ENCODE assay signal across 18 cellular contexts in the genomic region with DNA sequence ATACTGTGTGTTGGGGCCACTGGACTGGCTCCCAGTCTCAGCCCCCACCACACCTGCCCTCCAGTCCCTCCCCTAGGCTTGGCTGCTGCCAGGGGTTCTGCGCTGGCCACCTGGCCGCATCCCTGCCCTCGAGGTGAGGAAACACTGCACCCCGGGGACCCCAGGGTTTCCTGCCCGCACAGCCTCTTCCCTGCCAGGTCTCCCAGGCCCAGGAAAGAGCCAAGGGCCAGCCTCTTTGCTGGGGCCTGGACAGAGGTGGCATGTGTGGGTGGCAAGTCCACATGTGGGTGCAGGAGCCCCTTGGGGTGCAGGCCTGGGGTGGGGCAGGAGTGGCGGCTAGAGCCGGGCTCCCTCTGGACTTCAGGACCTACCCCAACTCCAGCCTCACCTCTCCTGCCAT. TPM values are rescaled to one million over a fixed set of nuclear protein-coding genes. Genes with fewer than 3 reads are reported as not detected.
A peak's percentile ranks its signal among the peaks of the same experiment; 100 is the strongest.
DNase-seq lines count a peak whose midpoint lies in the region; ATAC-seq, FAIRE-seq and TF ChIP-seq lines count a peak whose summit lies in the region.
"Had no signal": no experiment of that assay in that cellular context is flagged by ENCODE, and none has a peak within 500 bp of the region (broad histone marks: within the 10 kb centered on the region; RNA-seq: fewer than 3 reads in every experiment).

No MANE protein-coding gene starts in this region.

- intact Hi-C loops in PC-3 (cut with micrococcal nuclease) = no loop called here

- no peak overlapping the region for H2BK120ac ChIP-seq in neuronal stem cell (ENCODE audit: low read depth, low read length)

- CTCF ChIA-PET in A549 (lab: Yijun Ruan, JAX) = interaction anchor here (4.9 to 26.0 kb wide), 2 partner anchors 13 to 16 kb away, joined by 44 to 599 read pairs; a partner anchor contains a TSS
- CTCF ChIA-PET in PC-3 (lab: Charles Lee) = no interaction called here
- CTCF ChIA-PET in HEK293T (lab: Yijun Ruan, JAX) = no interaction called here

- peak overlapping the region; percentile 60 for H3K18ac ChIP-seq in neuronal stem cell (ENCODE audit: low read length)

- H3F3A ChIP-seq in PC-3 (ENCODE audit: low read length, unreplicated experiment) = no peaks in the 10 kb centered on the region

- no peak overlapping the region for H4K91ac ChIP-seq in neuronal stem cell (ENCODE audit: low read depth, low read length, poor library complexity)

- no peaks in the 10 kb centered on the region for H3K9me2 ChIP-seq in PC-3 (replicated peaks; ENCODE audit: low read length)

- peaks cover 2% of the 10 kb centered on the region for H3K79me1 ChIP-seq in neuronal stem cell (ENCODE audit: low read depth, low read length)

- H3K36me3 ChIP-seq in PC-3 (ENCODE audit: low read depth, low read length) (no peaks in the 10 kb centered on the region), neuronal stem cell (replicated peaks in 1 of 2; ENCODE audit: control insufficient read depth in 2 of 2, insufficient read depth in 2 of 2, low read length in 2 of 2) (peaks cover 2 to 8% of the 10 kb centered on the region in 2 donors), SJCRH30 (no peaks in the 10 kb centered on the region)

- no peak for FAIRE-seq in A549 (lab: Jason Lieb, UNC)
- FAIRE-seq: H54, K562 had no signal

- H2BK5ac ChIP-seq in neuronal stem cell (ENCODE audit: low read length) = no peak overlapping the region

- H3K79me2 ChIP-seq in PC-3 (ENCODE audit: low read length) = peaks cover 51% of the 10 kb centered on the region

- H3K4me2 ChIP-seq in A549 = peak overlapping the region; percentile 100
- H3K4me2 ChIP-seq in PC-3 (ENCODE audit: low read length) = peak overlapping the region; percentile 99
- H3K4me2 ChIP-seq in neuronal stem cell (ENCODE audit: insufficient read depth, low read length, poor library complexity, severe bottlenecking) = no peak overlapping the region

- no peak overlapping the region for H3K4ac ChIP-seq in neuronal stem cell (ENCODE audit: low read length)

- H3K27ac Mint-ChIP-seq in activated T-helper 17 cell treated with anti-CD3 and anti-CD28 coated beads, Interleukin-2, amount 50 U/mL, for 72 hours = no peak overlapping the region
- H3K27ac Mint-ChIP-seq: activated T-helper 1 cell treated with anti-CD3 and anti-CD28 coated beads, Interleukin-12 subunit alpha, Interleukin-12 subunit beta, Interleukin-2, Interleukin-4 antibody, amounts not matched to agents 30 ng/mL and 10 ng/mL and 1 ng/mL, durations not matched to agents 14 hours and 24 hours and 36 hours had no signal

- TF ChIP-seq EP300 in A549 (IDR thresholded peaks at IDR 0.05) = no peak

- peak overlapping the region; percentile 2 for H2AK5ac ChIP-seq in neuronal stem cell (ENCODE audit: low read depth, low read length)

- H2BK15ac ChIP-seq in neuronal stem cell (ENCODE audit: low read length) = peak overlapping the region; percentile 98

- H2BK12ac ChIP-seq in neuronal stem cell (ENCODE audit: low read length) = no peak overlapping the region

- H3K4me3 ChIP-seq in A549 (peak overlapping the region; percentile 97; the same call in 1 of the 3 replicates), PC-3 (ENCODE audit: low read length) (no peak overlapping the region), neuronal stem cell (ENCODE audit: low read length in 2 of 2) (no peak overlapping the region), SJCRH30 (no peak overlapping the region)
- H3K4me3 ChIP-seq: K562 had no signal

- BruUV-seq in PC-3 (replicated peaks; lab: Mats Ljungman, UMichigan) = no TSS peak

- WGBS in A549 (ENCODE audit: missing lambda C conversion rate) = 86% methylated on average over 6 of the region's 7 CpGs
- WGBS in neuronal stem cell (ENCODE audit: extremely low coverage in 2 of 2, insufficient read length in 2 of 2, insufficient replicate concordance in 1 of 2), 2 donors = no CpG with 5 or more reads among the region's 7 CpGs

- TF ChIP-seq CTCF in A549 (IDR thresholded peaks at IDR 0.05) (no peak), PC-3 (conservative IDR thresholded peaks at IDR 0.05; ENCODE audit: low read depth, low read length) (no peak)

- no peaks in the 10 kb centered on the region for H3K4me1 Mint-ChIP-seq in activated T-helper 17 cell treated with anti-CD3 and anti-CD28 coated beads, Interleukin-2, amount 50 U/mL, for 72 hours

- H3K23ac ChIP-seq in neuronal stem cell (ENCODE audit: low read depth, low read length, poor library complexity) = no peak overlapping the region

- H3K4me3 Mint-ChIP-seq in activated T-helper 17 cell treated with anti-CD3 and anti-CD28 coated beads, Interleukin-2, amount 50 U/mL, for 72 hours = no peak overlapping the region
- H3K4me3 Mint-ChIP-seq: activated T-helper 1 cell treated with anti-CD3 and anti-CD28 coated beads, Interleukin-12 subunit alpha, Interleukin-12 subunit beta, Interleukin-2, Interleukin-4 antibody, amounts not matched to agents 30 ng/mL and 10 ng/mL and 1 ng/mL, durations not matched to agents 14 hours and 24 hours and 36 hours had no signal

- no peak overlapping the region for H4K8ac ChIP-seq in neuronal stem cell (ENCODE audit: low read depth, low read length)

- H3K27me3 ChIP-seq in PC-3 (ENCODE audit: low read length) (no peaks in the 10 kb centered on the region), neuronal stem cell (ENCODE audit: control insufficient read depth in 3 of 3, insufficient read depth in 3 of 3, low read depth in 1 of 3, low read length in 3 of 3) (peaks cover 0 to 18% (median 0%) of the 10 kb centered on the region in 3 experiments), SJCRH30 (no peaks in the 10 kb centered on the region)

- no peaks in the 10 kb centered on the region for H3K36me3 Mint-ChIP-seq in activated T-helper 17 cell treated with anti-CD3 and anti-CD28 coated beads, Interleukin-2, amount 50 U/mL, for 72 hours (ENCODE audit: low read depth)

- POLR2A ChIA-PET in A549 (lab: Yijun Ruan, JAX) (interaction anchor here (0.9 kb wide), 1 partner anchor 13 kb away, joined by 3 read pairs; a partner anchor contains a TSS), PC-3 (lab: Charles Lee; ENCODE audit: unreplicated experiment) (no interaction called here), HEK293T (lab: Yijun Ruan, JAX) (interaction anchor here (1.1 kb wide), 1 partner anchor 12 kb away, joined by 3 read pairs; no protein-coding TSS in a partner anchor)

- no peak overlapping the region for H3K14ac ChIP-seq in neuronal stem cell (ENCODE audit: low read length)

- ATAC-seq in A549 (no peak), PC-3 (no peak)
- no peak for ATAC-seq in activated T-helper 17 cell treated with anti-CD3 and anti-CD28 coated beads, Interleukin-2, amount 50 U/mL, for 72 hours (replicated peaks)
- ATAC-seq: activated CD4-positive, CD25-positive, alpha-beta regulatory T cell treated with anti-CD3 and anti-CD28 coated beads, Interleukin-2, amount 50 U/mL, for 24 hours; K562 had no signal

- H2AFZ ChIP-seq in PC-3 (ENCODE audit: low read length) (no peak overlapping the region), neuronal stem cell (ENCODE audit: low read length) (no peak overlapping the region)

- H3K27me3 Mint-ChIP-seq in activated T-helper 17 cell treated with anti-CD3 and anti-CD28 coated beads, Interleukin-2, amount 50 U/mL, for 72 hours = peaks cover 3% of the 10 kb centered on the region

- no peaks in the 10 kb centered on the region; the same call in 1 of the 2 replicates for H4K20me1 ChIP-seq in PC-3 (ENCODE audit: low read length)

- peaks cover 74% of the 10 kb centered on the region for H3K4me1 ChIP-seq in A549
- peaks cover 31% of the 10 kb centered on the region for H3K4me1 ChIP-seq in PC-3 (ENCODE audit: insufficient read depth, low read length)
- peaks cover 12 to 17% of the 10 kb centered on the region in 2 donors for H3K4me1 ChIP-seq in neuronal stem cell (ENCODE audit: control insufficient read depth in 2 of 2, insufficient read depth in 1 of 2, low read depth in 1 of 2, low read length in 2 of 2)
- peaks cover 30% of the 10 kb centered on the region for H3K4me1 ChIP-seq in SJCRH30

- H3K27ac ChIP-seq in A549 (peak overlapping the region; percentile 91 to 99), PC-3 (ENCODE audit: low read length) (no peak overlapping the region), epithelial cell of prostate (peak overlapping the region; percentile 94), neuronal stem cell (replicated peaks; ENCODE audit: low read length) (no peak overlapping the region), SJCRH30 (no peak overlapping the region; the same call in 1 of the 2 replicates)

- no peak for TF ChIP-seq POLR2A in A549 (IDR thresholded peaks at IDR 0.05; ENCODE audit: low read length)

- H3K9ac ChIP-seq in PC-3 (ENCODE audit: low read length) = no peak overlapping the region
- H3K9ac ChIP-seq in neuronal stem cell (ENCODE audit: low read depth, low read length, poor library complexity) = no peak overlapping the region

- H3K9me3 Mint-ChIP-seq in activated T-helper 17 cell treated with anti-CD3 and anti-CD28 coated beads, Interleukin-2, amount 50 U/mL, for 72 hours = no peaks in the 10 kb centered on the region
- H3K9me3 Mint-ChIP-seq: activated T-helper 1 cell treated with anti-CD3 and anti-CD28 coated beads, Interleukin-12 subunit alpha, Interleukin-12 subunit beta, Interleukin-2, Interleukin-4 antibody, amounts not matched to agents 30 ng/mL and 10 ng/mL and 1 ng/mL, durations not matched to agents 14 hours and 24 hours and 36 hours; neural crest cell had no signal

- DNase-seq in A549 (ENCODE audit: low read depth in 1 of 2, low spot score in 1 of 2) (no peak), PC-3 (no peak), epithelial cell of prostate (ENCODE audit: low read depth, low spot score) (no peak), neuronal stem cell (ENCODE audit: low spot score) (no peak), AG08395 (ENCODE audit: low spot score) (no peak), HEK293T (ENCODE audit: extremely low spot score) (no peak), SJCRH30 (no peak)
- DNase-seq: COR-L47; effector CD8-positive, alpha-beta T cell; NCI-H1092; NCI-H2081; NCI-H510A had no signal

- no peak for TF ChIP-seq RAD21 in A549 (conservative IDR thresholded peaks at IDR 0.05 in 1 of 2, IDR thresholded peaks at IDR 0.05 in 1 of 2)

- H3K9me3 ChIP-seq in A549 = no peaks in the 10 kb centered on the region
- no peaks in the 10 kb centered on the region for H3K9me3 ChIP-seq in PC-3 (ENCODE audit: low read length)
- H3K9me3 ChIP-seq in neuronal stem cell (replicated peaks in 1 of 2; ENCODE audit: control insufficient read depth in 2 of 2, insufficient read depth in 1 of 2, low read depth in 1 of 2, low read length in 2 of 2) = no peaks in the 10 kb centered on the region
- no peaks in the 10 kb centered on the region for H3K9me3 ChIP-seq in SJCRH30 (replicated peaks)

RNA-seq across cellular contexts. Expression of a gene that starts 2.5 kb away (rescaled TPM):
- polyA plus RNA-seq in A549 (2011; rRNA removed) = 60.7 and 69.9 TPM in 2 replicates
- polyA plus RNA-seq in A549 (2012; cell fraction: cytosol; rRNA removed) = 99.7 and 117 TPM in 2 replicates
- 612 and 775 TPM in 2 replicates for polyA plus RNA-seq in A549 (2012; cell fraction: nucleus; rRNA removed)
- 144 to 163 TPM (median 154 TPM) in 3 replicates for polyA plus RNA-seq in A549 (2017; fragmentation: RNase III; extraction: RNeasy Plus Mini Kit Qiagen cat#74134 plus additional on column Dnase treatment)
- 56.6 and 63.8 TPM in 2 replicates for polyA minus RNA-seq in A549 (2011; rRNA and poly(A)+ RNA removed)
- total RNA-seq in PC-3 (2014; rRNA removed) = 127 and 200 TPM in 2 replicates
- polyA plus RNA-seq in neuronal stem cell (2013, experiment 1 of 2) = 6.7 TPM
- 6.7 TPM for polyA plus RNA-seq in neuronal stem cell (2013, experiment 2 of 2)
- total RNA-seq in activated T-helper 17 cell treated with anti-CD3 and anti-CD28 coated beads, Interleukin-2, amount 50 U/mL, for 72 hours = 10 to 100 TPM; 23.6 to 34.6 TPM
- total RNA-seq in SJCRH30 (2014; rRNA removed; shearing (Covaris generic)) = 12.7 and 18.5 TPM in 2 replicates

RNA-seq across cellular contexts. Expression of a gene that starts 12.9 kb away (rescaled TPM):
- polyA plus RNA-seq in A549 (2011; rRNA removed) = 15.1 and 15.2 TPM in 2 replicates
- polyA plus RNA-seq in A549 (2012; cell fraction: cytosol; rRNA removed) = 14.8 and 17.8 TPM in 2 replicates
- 26.2 and 27.0 TPM in 2 replicates for polyA plus RNA-seq in A549 (2012; cell fraction: nucleus; rRNA removed)
- polyA plus RNA-seq in A549 (2017; fragmentation: RNase III; extraction: RNeasy Plus Mini Kit Qiagen cat#74134 plus additional on column Dnase treatment) = 10.2 to 11.2 TPM (median 10.8 TPM) in 3 replicates
- polyA minus RNA-seq in A549 (2011; rRNA and poly(A)+ RNA removed) = 4.3 and 6.7 TPM in 2 replicates
- 10.8 and 16.2 TPM in 2 replicates for total RNA-seq in PC-3 (2014; rRNA removed)
- polyA plus RNA-seq in neuronal stem cell (2013, experiment 1 of 2) = 20.9 TPM
- polyA plus RNA-seq in neuronal stem cell (2013, experiment 2 of 2) = 21.7 TPM
- total RNA-seq in activated T-helper 17 cell treated with anti-CD3 and anti-CD28 coated beads, Interleukin-2, amount 50 U/mL, for 72 hours = 10 to 100 TPM; 11.7 to 14.6 TPM
- 10.7 and 17.7 TPM in 2 replicates for total RNA-seq in SJCRH30 (2014; rRNA removed; shearing (Covaris generic))

RNA-seq across cellular contexts. Expression of a gene that starts 13.5 kb away (rescaled TPM):
- 16.0 and 17.3 TPM in 2 replicates for polyA plus RNA-seq in A549 (2011; rRNA removed)
- 37.1 and 40.4 TPM in 2 replicates for polyA plus RNA-seq in A549 (2012; cell fraction: cytosol; rRNA removed)
- polyA plus RNA-seq in A549 (2012; cell fraction: nucleus; rRNA removed) = 54.3 and 74.9 TPM in 2 replicates
- polyA plus RNA-seq in A549 (2017; fragmentation: RNase III; extraction: RNeasy Plus Mini Kit Qiagen cat#74134 plus additional on column Dnase treatment) = 23.5 to 25.8 TPM (median 24.0 TPM) in 3 replicates
- polyA minus RNA-seq in A549 (2011; rRNA and poly(A)+ RNA removed) = 17.0 and 19.7 TPM in 2 replicates
- total RNA-seq in PC-3 (2014; rRNA removed) = 31.9 and 42.8 TPM in 2 replicates
- polyA plus RNA-seq in neuronal stem cell (2013, experiment 1 of 2) = 37.2 TPM
- 37.3 TPM for polyA plus RNA-seq in neuronal stem cell (2013, experiment 2 of 2)
- 10 to 100 TPM; 43.2 to 56.0 TPM for total RNA-seq in activated T-helper 17 cell treated with anti-CD3 and anti-CD28 coated beads, Interleukin-2, amount 50 U/mL, for 72 hours
- 26.6 and 33.6 TPM in 2 replicates for total RNA-seq in SJCRH30 (2014; rRNA removed; shearing (Covaris generic))

RNA-seq across cellular contexts. Expression of a gene that starts 38.8 kb away (rescaled TPM):
- polyA plus RNA-seq in A549 (2011; rRNA removed) (287 and 296 TPM in 2 replicates), A549 (2017; fragmentation: RNase III; extraction: RNeasy Plus Mini Kit Qiagen cat#74134 plus additional on column Dnase treatment) (386 to 392 TPM (median 391 TPM) in 3 replicates)
- 443 and 463 TPM in 2 replicates for polyA plus RNA-seq in A549 (2012; cell fraction: cytosol; rRNA removed)
- polyA plus RNA-seq in A549 (2012; cell fraction: nucleus; rRNA removed) = 406 and 442 TPM in 2 replicates
- polyA minus RNA-seq in A549 (2011; rRNA and poly(A)+ RNA removed) = 132 and 159 TPM in 2 replicates
- 287 and 326 TPM in 2 replicates for total RNA-seq in PC-3 (2014; rRNA removed)
- 111 TPM for polyA plus RNA-seq in neuronal stem cell (2013, experiment 1 of 2)
- 112 TPM for polyA plus RNA-seq in neuronal stem cell (2013, experiment 2 of 2)
- total RNA-seq in activated T-helper 17 cell treated with anti-CD3 and anti-CD28 coated beads, Interleukin-2, amount 50 U/mL, for 72 hours = 100 to 1,000 TPM; 131 to 255 TPM
- total RNA-seq in SJCRH30 (2014; rRNA removed; shearing (Covaris generic)) = 107 and 108 TPM in 2 replicates

Comparison
In these comparisons a context has a peak if more than half of its experiments do, and no peak if none do; other contexts are left out.
1. H3K27ac ChIP-seq: peak in A549 (2 of 2) and epithelial cell of prostate (single experiment); none in PC-3 (single experiment), neuronal stem cell (single experiment) and SJCRH30 (single experiment).